18 cellular contexts compared by ENCODE assay signal in the genomic region with DNA sequence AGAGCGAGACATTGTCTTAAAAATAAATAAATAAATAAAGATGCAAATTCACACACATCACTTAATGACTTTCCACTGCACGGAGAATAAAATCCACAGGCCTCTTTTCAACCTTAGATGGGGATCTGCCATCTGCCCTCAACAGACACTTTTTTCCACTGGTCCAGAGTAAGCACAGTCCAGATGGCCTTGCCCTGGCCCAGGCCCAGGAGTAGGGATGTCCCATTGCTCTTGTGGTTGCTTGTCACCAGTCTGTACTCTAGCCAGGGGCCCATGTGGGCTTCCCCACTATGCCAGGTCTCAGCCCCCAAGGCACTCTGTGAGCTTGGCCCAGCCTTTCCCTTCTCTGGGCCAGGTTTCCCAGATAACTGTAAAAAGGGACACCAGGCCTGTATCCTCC. TPM values are rescaled to one million over a fixed set of nuclear protein-coding genes. Genes with fewer than 3 reads are reported as not detected.
DNase-seq lines count a peak whose midpoint lies in the region; ATAC-seq and TF ChIP-seq lines count a peak whose summit lies in the region.
"Had no signal": no experiment of that assay in that cellular context is flagged by ENCODE, and none has a peak within 500 bp of the region (broad histone marks: within the 10 kb centered on the region; RNA-seq: fewer than 3 reads in every experiment).

No MANE protein-coding gene starts in this region.

- DNase-seq in NCI-H1694 (lab: John Stamatoyannopoulos, UW) (peak; percentile 15), NCI-H1694 treated with DMSO at 0.1 percent for 48 hours (lab: John Stamatoyannopoulos, UW) (no peak), cerebellar cortex (ENCODE audit: low spot score) (peak; percentile 97), natural killer cell (no peak), substantia nigra (lab: John Stamatoyannopoulos, UW) (peak in 14 of 49 donors; percentile 6 to 77 (median 18))
- DNase-seq in activated CD4-positive, alpha-beta T cell treated with anti-CD3 and anti-CD28 coated beads for 4 hours, result no peak
- DNase-seq in activated CD4-positive, CD25-positive, alpha-beta regulatory T cell (lab: John Stamatoyannopoulos, UW), result no peak
- no peak for DNase-seq in activated naive CD4-positive, alpha-beta T cell treated with anti-CD3 and anti-CD28 coated beads for 36 hours
- DNase-seq: CD4-positive, alpha-beta T cell; IMR-90; Karpas-422; MM.1S; NCI-H1105; NCI-H187; NCI-H82; PC-9 had no signal

- H3K4me3 Mint-ChIP-seq in natural killer cell, result peak overlapping the region; percentile 61
- no peak overlapping the region for H3K4me3 Mint-ChIP-seq in activated naive CD4-positive, alpha-beta T cell treated with anti-CD3 and anti-CD28 coated beads for 36 hours
- H3K4me3 Mint-ChIP-seq: B cell; CD4-positive, alpha-beta T cell had no signal

- CTCF ChIA-PET in activated naive CD4-positive, alpha-beta T cell treated with anti-CD3 and anti-CD28 coated beads for 36 hours (lab: Charles Lee), result interaction anchor here (1.0 kb wide), 1 partner anchor 21 kb away, joined by 3 read pairs; no protein-coding TSS in a partner anchor

- no peaks in the 10 kb centered on the region for H3K27me3 Mint-ChIP-seq in natural killer cell (ENCODE audit: low read depth in 2 of 2)
- no peaks in the 10 kb centered on the region for H3K27me3 Mint-ChIP-seq in activated naive CD4-positive, alpha-beta T cell treated with anti-CD3 and anti-CD28 coated beads for 36 hours (ENCODE audit: low read depth)
- H3K27me3 Mint-ChIP-seq: B cell; CD4-positive, alpha-beta T cell had no signal

- no peak for TF ChIP-seq CTCF in natural killer cell (IDR thresholded peaks at IDR 0.05)

- no peaks in the 10 kb centered on the region for H3K36me3 Mint-ChIP-seq in natural killer cell
- H3K36me3 Mint-ChIP-seq in activated naive CD4-positive, alpha-beta T cell treated with anti-CD3 and anti-CD28 coated beads for 36 hours (ENCODE audit: low read depth), result peaks cover 6% of the 10 kb centered on the region

- no peak for ATAC-seq in natural killer cell

- H3K27ac ChIP-seq in substantia nigra (ENCODE audit: low read depth, low read length, poor library complexity, severe bottlenecking), result peak overlapping the region; percentile 67
- H3K27ac ChIP-seq: 22Rv1, PC-9 had no signal

- peak overlapping the region; percentile 73 to 80 for H3K27ac Mint-ChIP-seq in natural killer cell
- no peak overlapping the region for H3K27ac Mint-ChIP-seq in activated naive CD4-positive, alpha-beta T cell treated with anti-CD3 and anti-CD28 coated beads for 36 hours
- H3K27ac Mint-ChIP-seq: B cell; CD4-positive, alpha-beta T cell had no signal

- no peaks in the 10 kb centered on the region for H3K9me3 Mint-ChIP-seq in natural killer cell
- H3K9me3 Mint-ChIP-seq in activated naive CD4-positive, alpha-beta T cell treated with anti-CD3 and anti-CD28 coated beads for 36 hours, result no peaks in the 10 kb centered on the region
- H3K9me3 Mint-ChIP-seq: CD4-positive, alpha-beta T cell had no signal

- intact Hi-C loops in natural killer cell (cut with micrococcal nuclease), result no loop called here
- intact Hi-C loops in activated naive CD4-positive, alpha-beta T cell treated with anti-CD3 and anti-CD28 coated beads for 36 hours (cut with micrococcal nuclease), result no loop called here

- H3K4me1 Mint-ChIP-seq in natural killer cell, result peaks cover 0 to 29% of the 10 kb centered on the region in 2 donors
- H3K4me1 Mint-ChIP-seq in activated naive CD4-positive, alpha-beta T cell treated with anti-CD3 and anti-CD28 coated beads for 36 hours (ENCODE audit: low read depth), result no peaks in the 10 kb centered on the region
- H3K4me1 Mint-ChIP-seq: B cell had no signal

RNA-seq across cellular contexts. Expression of a gene that starts 17.4 kb away (rescaled TPM):
- total RNA-seq in natural killer cell, result 10 to 100 TPM; 69.8 to 80.5 (median 80.4) TPM
- total RNA-seq in activated naive CD4-positive, alpha-beta T cell treated with anti-CD3 and anti-CD28 coated beads for 36 hours, result 1 to 10 TPM; 6.7 to 9.0 TPM

RNA-seq across cellular contexts. Expression of a gene that starts 25.7 kb away (rescaled TPM):
- 10 to 100 TPM; 32.0 to 44.8 (median 40.4) TPM for total RNA-seq in natural killer cell
- total RNA-seq in activated naive CD4-positive, alpha-beta T cell treated with anti-CD3 and anti-CD28 coated beads for 36 hours, result 10 to 100 TPM; 16.0 to 17.7 TPM

RNA-seq across cellular contexts. Expression of a gene that starts 28.3 kb away (rescaled TPM):
- 10 to 100 TPM; 54.7 to 65.9 (median 55.8) TPM for total RNA-seq in natural killer cell
- 10 to 100 TPM; 47.4 to 52.3 TPM for total RNA-seq in activated naive CD4-positive, alpha-beta T cell treated with anti-CD3 and anti-CD28 coated beads for 36 hours

Comparison
In these comparisons a context has a peak if more than half of its experiments do, and no peak if none do; other contexts are left out.
1. DNase-seq: peak in NCI-H1694 (single experiment) and cerebellar cortex (single experiment); none in NCI-H1694 treated with DMSO at 0.1 percent for 48 hours (single experiment), natural killer cell (single experiment), activated CD4-positive, alpha-beta T cell treated with anti-CD3 and anti-CD28 coated beads for 4 hours (0 of 2), activated CD4-positive, CD25-positive, alpha-beta regulatory T cell (0 of 4) and activated naive CD4-positive, alpha-beta T cell treated with anti-CD3 and anti-CD28 coated beads for 36 hours (single experiment).
2. RNA of a gene that starts 17.4 kb away (total RNA-seq): 69.8 to 80.5 TPM in natural killer cell; 6.7 to 9.0 TPM in activated naive CD4-positive, alpha-beta T cell treated with anti-CD3 and anti-CD28 coated beads for 36 hours; every median in the first group is over 4 times any median in the second.